ENCODE assay signal across 8 cellular contexts in the genomic region with DNA sequence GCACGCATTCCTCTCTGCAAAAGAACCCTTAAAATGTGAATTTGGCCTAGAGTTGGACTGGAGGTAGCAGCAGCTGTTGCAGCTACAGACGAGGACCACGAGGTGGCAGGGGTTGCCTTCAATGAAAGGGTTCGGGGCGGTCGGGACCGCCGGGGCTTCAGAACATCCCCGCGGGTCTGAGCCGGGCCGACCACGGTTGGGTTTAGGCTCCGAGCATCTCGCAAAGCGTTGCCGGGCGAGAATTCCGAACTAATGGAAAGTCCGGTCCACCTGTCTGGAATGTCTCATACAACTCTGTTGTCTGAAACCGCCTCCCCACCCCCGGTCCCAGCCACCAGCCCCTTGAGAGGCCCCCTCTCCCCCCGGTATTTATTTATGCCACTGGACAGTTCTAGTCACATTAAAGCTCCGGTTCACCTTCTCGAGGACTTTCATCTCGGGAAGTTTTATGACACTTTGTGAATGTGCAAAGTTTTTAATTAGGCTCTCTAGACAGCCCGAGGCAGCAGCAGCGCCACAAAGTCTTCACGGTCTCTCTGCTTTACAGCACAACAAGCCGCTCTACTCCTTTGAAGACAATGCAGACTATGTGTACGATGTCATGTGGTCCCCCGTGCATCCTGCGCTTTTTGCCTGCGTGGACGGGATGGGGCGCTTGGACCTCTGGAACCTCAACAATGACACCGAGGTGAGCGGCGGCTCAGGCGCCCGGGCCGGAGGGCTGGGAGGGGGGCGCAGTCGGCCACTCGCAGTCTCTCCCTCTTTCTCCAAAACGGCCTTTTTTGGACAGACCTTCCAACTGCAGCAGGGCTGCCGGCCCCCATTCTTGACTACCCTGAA.
DNase-seq lines count a peak whose midpoint lies in the region; ATAC-seq, FAIRE-seq and TF ChIP-seq lines count a peak whose summit lies in the region.

No MANE protein-coding gene starts in this region.

- no peak overlapping the region for H3K27ac Mint-ChIP-seq in immature natural killer cell

- WGBS in small intestine, 3 donors, result 2% methylated on average over 47 of the region's 47 CpGs

- peaks cover 0 to 4% of the 10 kb centered on the region in 2 donors for H3K4me1 ChIP-seq in small intestine (ENCODE audit: control insufficient read depth in 2 of 2, insufficient read depth in 1 of 2, low read depth in 1 of 2, low read length in 1 of 2)

- peaks cover 9 to 12% of the 10 kb centered on the region in 2 donors for H3K4me1 Mint-ChIP-seq in immature natural killer cell

- peaks cover 4 to 31% (median 10%) of the 10 kb centered on the region in 3 donors for H3K27me3 Mint-ChIP-seq in immature natural killer cell (ENCODE audit: low read depth in 3 of 3)

- FAIRE-seq in bronchial epithelial cell (lab: Jason Lieb, UNC) (no peak), small intestine (lab: Jason Lieb, UNC) (no peak)

- peak; percentile 33 for DNase-seq in SKM-1 treated with dmso at 0.1 percent for 144 hours (lab: John Stamatoyannopoulos, UW; ENCODE audit: unreplicated experiment)
- DNase-seq in SKM-1 (lab: John Stamatoyannopoulos, UW; ENCODE audit: unreplicated experiment), result no peak
- peak; percentile 76 for DNase-seq in NCI-H2081 treated with DMSO at 0.1 percent for 48 hours (lab: John Stamatoyannopoulos, UW)
- DNase-seq in bronchial epithelial cell (ENCODE audit: low read depth), result peak; percentile 30
- DNase-seq in immature natural killer cell, result peak; percentile 22 to 30 (median 24)
- DNase-seq in small intestine, result peak; percentile 50

- no peaks in the 10 kb centered on the region for H3K36me3 Mint-ChIP-seq in immature natural killer cell

- H3K4me3 ChIP-seq in bronchial epithelial cell (ENCODE audit: low read depth, low read length) (peak overlapping the region; percentile 50), small intestine (ENCODE audit: low read depth in 1 of 2, low read length in 2 of 2) (peak overlapping the region in 1 of 2 donors; percentile 47)

- H3K4me3 Mint-ChIP-seq in immature natural killer cell, result peak overlapping the region; percentile 74 to 89 (median 88)

- peaks cover 5% of the 10 kb centered on the region for H3K27me3 ChIP-seq in bronchial epithelial cell (ENCODE audit: control insufficient read depth, insufficient read depth, low read length)
- peaks cover 0 to 6% of the 10 kb centered on the region in 2 donors for H3K27me3 ChIP-seq in small intestine (ENCODE audit: control insufficient read depth in 2 of 2, insufficient read depth in 2 of 2, low read length in 2 of 2)

- ATAC-seq in HG02973 (IDR thresholded peaks at IDR 0.05; ENCODE audit: unreplicated experiment), result peak; percentile 78

- H3K36me3 ChIP-seq in bronchial epithelial cell (ENCODE audit: control insufficient read depth, insufficient read depth, low read length), result no peaks in the 10 kb centered on the region
- H3K36me3 ChIP-seq in small intestine (ENCODE audit: control insufficient read depth in 2 of 2, insufficient read depth in 2 of 2, low read length in 2 of 2), result no peaks in the 10 kb centered on the region

- no peaks in the 10 kb centered on the region for H3K9me3 Mint-ChIP-seq in immature natural killer cell

- H3K27ac ChIP-seq in VCaP, result peak overlapping the region; percentile 34
- no peak overlapping the region for H3K27ac ChIP-seq in small intestine (ENCODE audit: low read depth in 1 of 2, low read length in 1 of 2)

- peak; percentile 95 for TF ChIP-seq CTCF in VCaP (conservative IDR thresholded peaks at IDR 0.05)
- TF ChIP-seq CTCF in bronchial epithelial cell (IDR thresholded peaks at IDR 0.05; ENCODE audit: insufficient read depth, low read length, severe bottlenecking), result peak; percentile 87

- no peaks in the 10 kb centered on the region for H3K9me3 ChIP-seq in small intestine (ENCODE audit: control insufficient read depth, low read depth)
